ENCODE assay signal across 20 cellular contexts in the genomic region with DNA sequence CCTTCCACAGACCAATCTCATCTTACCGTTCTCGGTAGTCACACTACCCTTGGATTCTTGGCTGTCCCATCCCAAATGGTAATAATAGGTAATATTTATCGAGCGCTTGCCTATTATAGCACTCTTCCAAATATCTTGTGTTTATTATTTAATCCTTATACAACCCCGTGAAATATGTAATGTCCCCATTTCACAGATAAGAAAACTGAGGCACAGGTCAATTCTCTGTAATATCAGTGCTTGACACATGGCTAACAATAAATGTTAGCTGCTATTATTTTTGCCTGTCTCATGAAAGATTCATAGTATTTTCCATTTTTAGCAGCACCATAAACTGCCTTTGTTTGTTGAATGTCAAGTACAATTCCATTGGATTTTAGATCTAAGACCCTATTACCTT. TPM values are rescaled to one million over a fixed set of nuclear protein-coding genes. Genes with fewer than 3 reads are reported as not detected.
DNase-seq lines count a peak whose midpoint lies in the region; ATAC-seq and TF ChIP-seq lines count a peak whose summit lies in the region.
"Had no signal": no experiment of that assay in that cellular context is flagged by ENCODE, and none has a peak within 500 bp of the region (broad histone marks: within the 10 kb centered on the region; RNA-seq: fewer than 3 reads in every experiment).

No MANE protein-coding gene starts in this region.

- no peak overlapping the region for H4K12ac ChIP-seq in trophoblast cell (ENCODE audit: low read depth, low read length)

- no peak overlapping the region for H4K91ac ChIP-seq in trophoblast cell (ENCODE audit: low read depth, low read length)

- H3F3A ChIP-seq in DOHH2 (ENCODE audit: control insufficient read depth, insufficient read depth) = peaks cover 4% of the 10 kb centered on the region

- H3K4ac ChIP-seq in trophoblast cell (ENCODE audit: low read depth, low read length) = peak overlapping the region; percentile 43

- TF ChIP-seq CTCF in activated CD8-positive, alpha-beta T cell treated with anti-CD3 and anti-CD28 coated beads for 36 hours (IDR thresholded peaks at IDR 0.05) = no peak
- TF ChIP-seq CTCF in DOHH2 (IDR thresholded peaks at IDR 0.05; ENCODE audit: low read depth, low read length, poor library complexity, severe bottlenecking) (no peak), RWPE1 (conservative IDR thresholded peaks at IDR 0.05; ENCODE audit: low read depth) (no peak)

- peaks cover 68% of the 10 kb centered on the region for H3K4me1 ChIP-seq in DOHH2 (ENCODE audit: control insufficient read depth, low read length)
- H3K4me1 ChIP-seq in trophoblast cell (ENCODE audit: control insufficient read depth in 1 of 2, insufficient read depth in 2 of 2, low read length in 2 of 2) = no peaks in the 10 kb centered on the region

- H3K27ac ChIP-seq in DOHH2 (ENCODE audit: low read depth, low read length) (no peak overlapping the region), trophoblast cell (ENCODE audit: low read depth, low read length) (no peak overlapping the region), RWPE1 (no peak overlapping the region)
- H3K27ac ChIP-seq: 22Rv1 had no signal

- no peak overlapping the region for H2BK12ac ChIP-seq in trophoblast cell (ENCODE audit: low read length)

- peak overlapping the region; percentile 17 for H3K27ac Mint-ChIP-seq in activated CD8-positive, alpha-beta T cell treated with anti-CD3 and anti-CD28 coated beads for 36 hours
- H3K27ac Mint-ChIP-seq in activated CD8-positive, alpha-beta T cell treated with anti-CD3 and anti-CD28 coated beads, Interleukin-2, amount 10 ng/mL, durations not matched to agents 7 days and 5 days = no peak overlapping the region
- no peak overlapping the region for H3K27ac Mint-ChIP-seq in activated T-helper 17 cell treated with anti-CD3 and anti-CD28 coated beads, Interleukin-2, amount 50 U/mL, for 72 hours

- no peak for TF ChIP-seq POLR2A in erythroblast (IDR thresholded peaks at IDR 0.05; ENCODE audit: low read length)

- peaks cover 9% of the 10 kb centered on the region; the same call in 1 of the 2 replicates for H4K20me1 ChIP-seq in DOHH2 (ENCODE audit: control insufficient read depth, insufficient read depth, low read depth, low read length)

- intact Hi-C loops in activated CD8-positive, alpha-beta T cell treated with anti-CD3 and anti-CD28 coated beads for 36 hours (cut with micrococcal nuclease) = no loop called here

- H3K9ac ChIP-seq in trophoblast cell (ENCODE audit: low read length) = no peak overlapping the region

- peak overlapping the region; percentile 25; the same call in 1 of the 2 replicates for H3K4me3 ChIP-seq in DOHH2 (ENCODE audit: low read length)
- no peak overlapping the region for H3K4me3 ChIP-seq in trophoblast cell (ENCODE audit: low read depth, low read length)

- H3K36me3 ChIP-seq in DOHH2 (ENCODE audit: control insufficient read depth, low read length) = peaks cover 79% of the 10 kb centered on the region
- H3K36me3 ChIP-seq in trophoblast cell (ENCODE audit: control insufficient read depth in 1 of 2, insufficient read depth in 2 of 2, low read length in 2 of 2) = peaks cover 3 to 6% of the 10 kb centered on the region in 2 experiments

- ATAC-seq in activated CD8-positive, alpha-beta T cell treated with anti-CD3 and anti-CD28 coated beads for 36 hours = no peak
- no peak for ATAC-seq in activated CD8-positive, alpha-beta T cell treated with anti-CD3 and anti-CD28 coated beads, Interleukin-2, amount 10 ng/mL, durations not matched to agents 7 days and 5 days
- no peak for ATAC-seq in activated T-helper 17 cell treated with anti-CD3 and anti-CD28 coated beads, Interleukin-2, amount 50 U/mL, for 72 hours (replicated peaks)

- no peaks in the 10 kb centered on the region for H3K9me2 ChIP-seq in DOHH2 (replicated peaks; ENCODE audit: control insufficient read depth, low read length)

- no peak overlapping the region for H3K18ac ChIP-seq in trophoblast cell (ENCODE audit: low read length)

- H2AK5ac ChIP-seq in trophoblast cell (ENCODE audit: low read length) = no peak overlapping the region

- H3K4me2 ChIP-seq in DOHH2 (ENCODE audit: low read length) (peak overlapping the region; percentile 77), trophoblast cell (ENCODE audit: low read length) (no peak overlapping the region)

- WGBS in trophoblast cell (ENCODE audit: extremely low coverage, insufficient coverage, insufficient read length) = no CpG with 5 or more reads among the region's 5 CpGs

- H2AFZ ChIP-seq in trophoblast cell (ENCODE audit: insufficient read depth, low read length, poor library complexity) = no peak overlapping the region

- H3K27me3 ChIP-seq in DOHH2 (ENCODE audit: control insufficient read depth, low read length) (no peaks in the 10 kb centered on the region), trophoblast cell (ENCODE audit: insufficient read depth, low read length) (no peaks in the 10 kb centered on the region)

- H3K14ac ChIP-seq in trophoblast cell (ENCODE audit: low read length) = no peak overlapping the region

- H3K4me3 Mint-ChIP-seq in activated CD8-positive, alpha-beta T cell treated with anti-CD3 and anti-CD28 coated beads for 36 hours = no peak overlapping the region
- no peak overlapping the region for H3K4me3 Mint-ChIP-seq in activated CD8-positive, alpha-beta T cell treated with anti-CD3 and anti-CD28 coated beads, Interleukin-2, amount 10 ng/mL, durations not matched to agents 7 days and 5 days
- peak overlapping the region; percentile 1 for H3K4me3 Mint-ChIP-seq in activated T-helper 17 cell treated with anti-CD3 and anti-CD28 coated beads, Interleukin-2, amount 50 U/mL, for 72 hours
- H3K4me3 Mint-ChIP-seq: CD14-positive monocyte had no signal

- peaks cover 50% of the 10 kb centered on the region for H3K36me3 Mint-ChIP-seq in activated CD8-positive, alpha-beta T cell treated with anti-CD3 and anti-CD28 coated beads for 36 hours (ENCODE audit: low read depth)
- H3K36me3 Mint-ChIP-seq in activated CD8-positive, alpha-beta T cell treated with anti-CD3 and anti-CD28 coated beads, Interleukin-2, amount 10 ng/mL, durations not matched to agents 7 days and 5 days (ENCODE audit: low read depth) = peaks cover 48% of the 10 kb centered on the region
- H3K36me3 Mint-ChIP-seq in activated T-helper 17 cell treated with anti-CD3 and anti-CD28 coated beads, Interleukin-2, amount 50 U/mL, for 72 hours (ENCODE audit: low read depth) = peaks cover 67% of the 10 kb centered on the region

- CTCF ChIA-PET in activated CD8-positive, alpha-beta T cell treated with anti-CD3 and anti-CD28 coated beads for 36 hours (lab: Charles Lee) = interaction anchor here (1.7 kb wide), 1 partner anchor 38 kb away, joined by 6 read pairs; no protein-coding TSS in a partner anchor
- CTCF ChIA-PET in activated CD8-positive, alpha-beta T cell treated with anti-CD3 and anti-CD28 coated beads, Interleukin-2, amount 10 ng/mL, durations not matched to agents 7 days and 5 days (lab: Charles Lee) = no interaction called here
- CTCF ChIA-PET in RWPE1 (lab: Yijun Ruan, JAX) = no interaction called here

- H2BK120ac ChIP-seq in trophoblast cell (ENCODE audit: insufficient read depth, low read length, poor library complexity) = no peak overlapping the region

- H2BK5ac ChIP-seq in trophoblast cell (ENCODE audit: low read depth, low read length, poor library complexity) = no peak overlapping the region

- peaks cover 45% of the 10 kb centered on the region for H3K4me1 Mint-ChIP-seq in activated CD8-positive, alpha-beta T cell treated with anti-CD3 and anti-CD28 coated beads for 36 hours (ENCODE audit: low read depth)
- H3K4me1 Mint-ChIP-seq in activated CD8-positive, alpha-beta T cell treated with anti-CD3 and anti-CD28 coated beads, Interleukin-2, amount 10 ng/mL, durations not matched to agents 7 days and 5 days (ENCODE audit: low read depth) = peaks cover 44% of the 10 kb centered on the region
- peaks cover 28% of the 10 kb centered on the region for H3K4me1 Mint-ChIP-seq in activated T-helper 17 cell treated with anti-CD3 and anti-CD28 coated beads, Interleukin-2, amount 50 U/mL, for 72 hours

- H3K9me3 ChIP-seq in DOHH2 (ENCODE audit: control insufficient read depth, insufficient read depth, low read length) (no peaks in the 10 kb centered on the region), trophoblast cell (ENCODE audit: insufficient read depth, low read depth, low read length) (no peaks in the 10 kb centered on the region)

- POLR2A ChIA-PET in activated CD8-positive, alpha-beta T cell treated with anti-CD3 and anti-CD28 coated beads for 36 hours (lab: Charles Lee) = no interaction called here
- POLR2A ChIA-PET in activated CD8-positive, alpha-beta T cell treated with anti-CD3 and anti-CD28 coated beads, Interleukin-2, amount 10 ng/mL, durations not matched to agents 7 days and 5 days (lab: Charles Lee) = no interaction called here
- POLR2A ChIA-PET in RWPE1 (lab: Yijun Ruan, JAX; ENCODE audit: low non-redundant PET) = no interaction called here

- H3K9me3 Mint-ChIP-seq in activated CD8-positive, alpha-beta T cell treated with anti-CD3 and anti-CD28 coated beads for 36 hours = no peaks in the 10 kb centered on the region
- no peaks in the 10 kb centered on the region for H3K9me3 Mint-ChIP-seq in activated CD8-positive, alpha-beta T cell treated with anti-CD3 and anti-CD28 coated beads, Interleukin-2, amount 10 ng/mL, durations not matched to agents 7 days and 5 days (ENCODE audit: insufficient read depth)
- no peaks in the 10 kb centered on the region for H3K9me3 Mint-ChIP-seq in activated T-helper 17 cell treated with anti-CD3 and anti-CD28 coated beads, Interleukin-2, amount 50 U/mL, for 72 hours
- H3K9me3 Mint-ChIP-seq: CD14-positive monocyte had no signal

- no peak for DNase-seq in activated CD8-positive, alpha-beta T cell treated with anti-CD3 and anti-CD28 coated beads for 36 hours
- no peak for DNase-seq in activated CD8-positive, alpha-beta T cell treated with anti-CD3 and anti-CD28 coated beads, Interleukin-2, amount 10 ng/mL, durations not matched to agents 7 days and 5 days
- DNase-seq in trophoblast cell = no peak
- DNase-seq in RWPE1 (ENCODE audit: low spot score) = no peak
- no peak for DNase-seq in erythroblast (lab: John Stamatoyannopoulos, UW)
- no peak for DNase-seq in dermis blood vessel endothelial cell
- DNase-seq: DMS53, HCEC 1CT, MM.1S, NCI-H1048, NCI-H1417 treated with DMSO at 0.1 percent for 48 hours, NCI-H187, NCI-H446 treated with DMSO at 0.1 percent for 48 hours, NCI-H526 treated with DMSO at 0.1 percent for 48 hours, SHP77, SW 1271 had no signal

- H3K79me1 ChIP-seq in trophoblast cell (ENCODE audit: low read length) = peaks cover 4% of the 10 kb centered on the region

- no peaks in the 10 kb centered on the region for H3K27me3 Mint-ChIP-seq in activated CD8-positive, alpha-beta T cell treated with anti-CD3 and anti-CD28 coated beads for 36 hours
- no peaks in the 10 kb centered on the region for H3K27me3 Mint-ChIP-seq in activated CD8-positive, alpha-beta T cell treated with anti-CD3 and anti-CD28 coated beads, Interleukin-2, amount 10 ng/mL, durations not matched to agents 7 days and 5 days (ENCODE audit: low read depth)
- H3K27me3 Mint-ChIP-seq in activated T-helper 17 cell treated with anti-CD3 and anti-CD28 coated beads, Interleukin-2, amount 50 U/mL, for 72 hours = no peaks in the 10 kb centered on the region

- no peak overlapping the region for H4K8ac ChIP-seq in trophoblast cell (ENCODE audit: low read depth, low read length)

- H3K23ac ChIP-seq in trophoblast cell (ENCODE audit: low read length) = no peak overlapping the region

- H3K79me2 ChIP-seq in DOHH2 (ENCODE audit: control insufficient read depth, low read length) (peaks cover 79% of the 10 kb centered on the region), trophoblast cell (ENCODE audit: control insufficient read depth, insufficient read depth, low read length, poor library complexity) (peaks cover 7% of the 10 kb centered on the region)

RNA-seq across cellular contexts. Expression of a gene that starts 4.5 kb away (rescaled TPM):
- 10 to 100 TPM; 53.6 to 61.1 TPM for total RNA-seq in activated CD8-positive, alpha-beta T cell treated with anti-CD3 and anti-CD28 coated beads for 36 hours
- total RNA-seq in activated CD8-positive, alpha-beta T cell treated with anti-CD3 and anti-CD28 coated beads, Interleukin-2, amount 10 ng/mL, durations not matched to agents 7 days and 5 days = 10 to 100 TPM; 47.3 to 47.9 TPM
- total RNA-seq in activated T-helper 17 cell treated with anti-CD3 and anti-CD28 coated beads, Interleukin-2, amount 50 U/mL, for 72 hours = 10 to 100 TPM; 40.6 to 51.9 TPM
- 26.8 and 27.2 TPM in 2 replicates for polyA plus RNA-seq in trophoblast cell (2013)
- 62.8 and 71.0 TPM in 2 replicates for total RNA-seq in dermis blood vessel endothelial cell
